In genomic region chr14:102891556-102891955, GRCh38 we compare ENCODE assay signal across 19 cellular contexts.
DNase-seq lines count a peak whose midpoint lies in the region; TF ChIP-seq lines count a peak whose summit lies in the region.
"Had no signal": no experiment of that assay in that cellular context is flagged by ENCODE, and none has a peak within 500 bp of the region (broad histone marks: within the 10 kb centered on the region; RNA-seq: fewer than 3 reads in every experiment).

No MANE protein-coding gene starts in this region.

- peak overlapping the region; percentile 34 for H3K27ac ChIP-seq in VCaP
- H3K27ac ChIP-seq: left ventricle myocardium inferior, parathyroid adenoma had no signal

- POLR2A ChIA-PET in AG04449 (lab: Yijun Ruan, JAX), result no interaction called here

- CTCF ChIA-PET in AG04449 (lab: Yijun Ruan, JAX), result interaction anchor here (2.1 kb wide), 1 partner anchor 10 kb away, joined by 4 read pairs; no protein-coding TSS in a partner anchor

- in situ Hi-C loops in GM13976 (cut with MboI; ENCODE audit: low sequenced_read_pairs, unreplicated experiment), result no loop called here

- DNase-seq in AG04449 (ENCODE audit: low read depth, low spot score), result peak; percentile 12
- DNase-seq in ELR (ENCODE audit: low read depth), result peak; percentile 72
- peak; percentile 27 for DNase-seq in fibroblast of pulmonary artery (ENCODE audit: low read depth)
- DNase-seq in nucleus accumbens (lab: John Stamatoyannopoulos, UW), result no peak
- no peak for DNase-seq in OCI-M2 (lab: John Stamatoyannopoulos, UW; ENCODE audit: unreplicated experiment)
- DNase-seq in middle frontal gyrus (ENCODE audit: extremely low spot score, low spot score), result no peak
- no peak for DNase-seq in GM13976 (ENCODE audit: low spot score)
- DNase-seq: activated B cell treated with CpG ODN at 0.5 μM for 24 hours; activated CD8-positive, alpha-beta T cell treated with anti-CD3 and anti-CD28 coated beads, Interleukin-2, amount 10 ng/mL, durations not matched to agents 7 days and 5 days; cerebellar nuclear complex; endodermal cell; left ventricle myocardium inferior; NCI-H1436 treated with DMSO at 0.1 percent for 48 hours; NCI-H226; SIG-M5; stimulated activated CD4-positive, alpha-beta T cell treated with anti-CD3 and anti-CD28 coated beads, Interleukin-4, amount 100 ng/mL, for 1 hour; T-helper 17 cell had no signal

- H3K4me3 ChIP-seq in AG04449 (ENCODE audit: low read depth, low read length) (no peak overlapping the region), fibroblast of pulmonary artery (replicated peaks; ENCODE audit: low read depth, low read length) (no peak overlapping the region)
- H3K4me3 ChIP-seq: left ventricle myocardium inferior had no signal

- TF ChIP-seq CTCF in AG04449 (IDR thresholded peaks at IDR 0.05; ENCODE audit: insufficient read depth, low read length, missing control alignments) (no peak), VCaP (conservative IDR thresholded peaks at IDR 0.05) (no peak), fibroblast of pulmonary artery (IDR thresholded peaks at IDR 0.05; ENCODE audit: low read length, missing control alignments) (no peak), GM13976 (IDR thresholded peaks at IDR 0.05; ENCODE audit: borderline replicate concordance, control extremely low read depth, extremely low read depth, insufficient read depth, missing control alignments) (no peak)

Comparison
In these comparisons a context has a peak if more than half of its experiments do, and no peak if none do; other contexts are left out.
1. DNase-seq: peak in AG04449 (single experiment), ELR (single experiment) and fibroblast of pulmonary artery (single experiment); none in nucleus accumbens (0 of 56), OCI-M2 (single experiment), middle frontal gyrus (single experiment) and GM13976 (single experiment).